In genomic region chrX:134566506-134566905, GRCh38 we compare ENCODE assay signal across 24 cellular contexts.
DNase-seq lines count a peak whose midpoint lies in the region; ATAC-seq, FAIRE-seq and TF ChIP-seq lines count a peak whose summit lies in the region.
"Had no signal": no experiment of that assay in that cellular context is flagged by ENCODE, and none has a peak within 500 bp of the region (broad histone marks: within the 10 kb centered on the region; RNA-seq: fewer than 3 reads in every experiment).

No MANE protein-coding gene starts in this region.

- H3K27me3 ChIP-seq in SK-N-SH (ENCODE audit: insufficient read depth) (no peaks in the 10 kb centered on the region), DND-41 (ENCODE audit: insufficient read depth, low read length, poor library complexity) (no peaks in the 10 kb centered on the region), OCI-LY3 (ENCODE audit: low read depth, low read length) (no peaks in the 10 kb centered on the region), endothelial cell of umbilical vein (ENCODE audit: control insufficient read depth in 2 of 2, insufficient read depth in 2 of 2, low read length in 2 of 2) (no peaks in the 10 kb centered on the region)

- no peak for TF ChIP-seq EP300 in SK-N-SH (IDR thresholded peaks at IDR 0.05; ENCODE audit: borderline replicate concordance in 1 of 2, low read depth in 1 of 2, low read length in 1 of 2)

- BruUV-seq in endothelial cell of umbilical vein (replicated peaks; lab: Mats Ljungman, UMichigan), result no TSS peak

- POLR2A ChIA-PET in SK-N-SH (lab: Yijun Ruan, JAX), result no interaction called here
- POLR2A ChIA-PET in endothelial cell of umbilical vein (lab: Charles Lee), result no interaction called here

- peak; percentile 87 for FAIRE-seq in endothelial cell of umbilical vein (lab: Jason Lieb, UNC)
- FAIRE-seq: A204.1, GM12878, GM18507, H1 had no signal

- intact Hi-C loops in endothelial cell of umbilical vein (cut with micrococcal nuclease), result no loop called here

- 63% methylated on average over 5 of the region's 5 CpGs for WGBS in SK-N-SH (ENCODE audit: low lambda C conversion rate)

- H3K79me2 ChIP-seq in SK-N-SH (ENCODE audit: insufficient read depth), result no peaks in the 10 kb centered on the region
- no peaks in the 10 kb centered on the region for H3K79me2 ChIP-seq in DND-41 (ENCODE audit: insufficient read depth, low read length)
- no peaks in the 10 kb centered on the region for H3K79me2 ChIP-seq in OCI-LY3 (ENCODE audit: low read length)
- no peaks in the 10 kb centered on the region for H3K79me2 ChIP-seq in endothelial cell of umbilical vein (ENCODE audit: control insufficient read depth, insufficient read depth, low read length)

- no peak for DNase-seq in SK-N-SH
- DNase-seq in DND-41, result no peak
- peak; percentile 29 for DNase-seq in endothelial cell of umbilical vein (ENCODE audit: low read depth, low spot score)
- no peak for DNase-seq in activated CD4-positive, alpha-beta T cell treated with anti-CD3 and anti-CD28 coated beads for 4 hours
- no peak for DNase-seq in central memory CD4-positive, alpha-beta T cell
- no peak for DNase-seq in NCI-H1694 treated with DMSO at 0.1 percent for 48 hours (lab: John Stamatoyannopoulos, UW)
- DNase-seq: Caco-2; CD4-positive, CD25-positive, alpha-beta regulatory T cell; CD8-positive, alpha-beta T cell; DMS153; EL; GDM1; GM23248; H7 had no signal

- H4K20me1 ChIP-seq in SK-N-SH (ENCODE audit: insufficient read depth), result no peaks in the 10 kb centered on the region
- H4K20me1 ChIP-seq in DND-41 (ENCODE audit: insufficient read depth, low read length), result no peaks in the 10 kb centered on the region
- H4K20me1 ChIP-seq in OCI-LY3 (ENCODE audit: insufficient read depth, low read length), result no peaks in the 10 kb centered on the region
- no peaks in the 10 kb centered on the region for H4K20me1 ChIP-seq in endothelial cell of umbilical vein (replicated peaks; ENCODE audit: control insufficient read depth, extremely low read depth, insufficient read depth, low read length)

- ATAC-seq in SK-N-SH treated with all-trans-retinoic acid at 6 μM for 48 hours, result no peak
- ATAC-seq in DND-41 (ENCODE audit: insufficient read depth, low read depth), result no peak
- ATAC-seq: CD8-positive, alpha-beta T cell; GM12878; HCT116 had no signal

- H3K4me2 ChIP-seq in SK-N-SH (no peak overlapping the region), DND-41 (ENCODE audit: insufficient read depth, low read length) (no peak overlapping the region), OCI-LY3 (ENCODE audit: low read length) (no peak overlapping the region), endothelial cell of umbilical vein (ENCODE audit: insufficient read depth, low read length) (peak overlapping the region; percentile 50)
- H3K4me2 ChIP-seq: BLaER1 had no signal

- H3K9ac ChIP-seq in SK-N-SH (no peak overlapping the region), DND-41 (ENCODE audit: low read depth, low read length) (no peak overlapping the region), OCI-LY3 (ENCODE audit: low read length) (no peak overlapping the region), endothelial cell of umbilical vein (replicated peaks; ENCODE audit: extremely low read depth, insufficient read depth, low read length) (no peak overlapping the region)
- H3K9ac ChIP-seq: BLaER1, GM23248 had no signal

- dilution Hi-C loops in endothelial cell of umbilical vein (cut with MboI; ENCODE audit: extremely low pct_ligation_motif_present, low sequenced_read_pairs), result no loop called here

- H3K4me3 ChIP-seq in SK-N-SH (ENCODE audit: low read depth in 2 of 2, low read length in 1 of 2), result no peak overlapping the region
- H3K4me3 ChIP-seq in DND-41 (ENCODE audit: low read depth in 1 of 2, low read length in 2 of 2), result no peak overlapping the region
- no peak overlapping the region for H3K4me3 ChIP-seq in OCI-LY3 (ENCODE audit: low read length)
- no peak overlapping the region for H3K4me3 ChIP-seq in endothelial cell of umbilical vein (replicated peaks in 1 of 3; ENCODE audit: insufficient read depth in 1 of 3, low read depth in 1 of 3, low read length in 3 of 3)
- H3K4me3 ChIP-seq: BLaER1, GM12878, GM23248 had no signal

- H2AFZ ChIP-seq in SK-N-SH (ENCODE audit: low read depth), result peak overlapping the region; percentile 35; the same call in 1 of the 2 replicates
- peak overlapping the region; percentile 51 for H2AFZ ChIP-seq in DND-41 (ENCODE audit: low read depth, low read length)
- peak overlapping the region; percentile 65; the same call in 1 of the 2 replicates for H2AFZ ChIP-seq in OCI-LY3 (ENCODE audit: low read depth, low read length)
- H2AFZ ChIP-seq in endothelial cell of umbilical vein (ENCODE audit: low read depth, low read length), result peak overlapping the region; percentile 54
- H2AFZ ChIP-seq: GM23248 had no signal

- TF ChIP-seq CTCF in SK-N-SH (IDR thresholded peaks at IDR 0.05), result no peak
- no peak for TF ChIP-seq CTCF in DND-41 (IDR thresholded peaks at IDR 0.05; ENCODE audit: borderline replicate concordance, extremely low read depth, low read length, poor library complexity, severe bottlenecking)
- TF ChIP-seq CTCF in OCI-LY3 (IDR thresholded peaks at IDR 0.05; ENCODE audit: low read depth, low read length), result no peak
- no peak for TF ChIP-seq CTCF in endothelial cell of umbilical vein (IDR thresholded peaks at IDR 0.05; ENCODE audit: extremely low read depth in 1 of 2, insufficient read depth in 1 of 2, low read depth in 1 of 2, low read length in 2 of 2)

- H3K27ac ChIP-seq in SK-N-SH (ENCODE audit: low read depth in 2 of 2, low read length in 1 of 2), result no peak overlapping the region
- H3K27ac ChIP-seq in DND-41 (ENCODE audit: low read length), result no peak overlapping the region
- H3K27ac ChIP-seq in OCI-LY3 (ENCODE audit: low read length), result no peak overlapping the region
- H3K27ac ChIP-seq in endothelial cell of umbilical vein (ENCODE audit: insufficient read depth, low read depth, low read length), result peak overlapping the region; percentile 18
- H3K27ac ChIP-seq: 22Rv1, BLaER1, C4-2B, GM23248 had no signal

- H3K9me1 ChIP-seq in endothelial cell of umbilical vein (replicated peaks; ENCODE audit: control insufficient read depth, extremely low read depth, insufficient read depth, low read length), result no peaks in the 10 kb centered on the region

- H3F3A ChIP-seq in SK-N-SH (replicated peaks; ENCODE audit: insufficient read depth), result peaks cover 5% of the 10 kb centered on the region

- H3K9me3 ChIP-seq in SK-N-SH (no peaks in the 10 kb centered on the region), DND-41 (ENCODE audit: insufficient read depth, low read length, severe bottlenecking) (no peaks in the 10 kb centered on the region), OCI-LY3 (ENCODE audit: insufficient read depth, low read length) (no peaks in the 10 kb centered on the region), endothelial cell of umbilical vein (replicated peaks; ENCODE audit: control insufficient read depth, insufficient read depth, low read length) (no peaks in the 10 kb centered on the region)
- H3K9me3 ChIP-seq: BLaER1, Caco-2 had no signal

- H3K4me1 ChIP-seq in SK-N-SH (ENCODE audit: control insufficient read depth in 1 of 2, insufficient read depth in 2 of 2, low read depth in 1 of 2, low read length in 1 of 2), result peaks cover 5 to 7% of the 10 kb centered on the region in 2 experiments; a peak in 2 of 4 replicates
- H3K4me1 ChIP-seq in DND-41 (ENCODE audit: insufficient read depth, low read length), result peaks cover 8% of the 10 kb centered on the region
- peaks cover 18% of the 10 kb centered on the region for H3K4me1 ChIP-seq in OCI-LY3 (ENCODE audit: low read length)
- H3K4me1 ChIP-seq in endothelial cell of umbilical vein (ENCODE audit: control insufficient read depth, extremely low read depth, insufficient read depth, low read length), result peaks cover 15% of the 10 kb centered on the region
- H3K4me1 ChIP-seq: BLaER1, Caco-2 had no signal

- no peaks in the 10 kb centered on the region for H3K9me2 ChIP-seq in SK-N-SH

- H3K36me3 ChIP-seq in SK-N-SH (replicated peaks in 1 of 2; ENCODE audit: control insufficient read depth in 1 of 2, insufficient read depth in 2 of 2, low read length in 1 of 2), result no peaks in the 10 kb centered on the region
- H3K36me3 ChIP-seq in DND-41 (ENCODE audit: insufficient read depth, low read length), result no peaks in the 10 kb centered on the region
- H3K36me3 ChIP-seq in OCI-LY3 (replicated peaks; ENCODE audit: low read depth, low read length), result no peaks in the 10 kb centered on the region
- no peaks in the 10 kb centered on the region for H3K36me3 ChIP-seq in endothelial cell of umbilical vein (ENCODE audit: control insufficient read depth in 2 of 2, extremely low read depth in 1 of 2, insufficient read depth in 2 of 2, low read length in 2 of 2)
- H3K36me3 ChIP-seq: BLaER1 had no signal

- no peak for TF ChIP-seq RAD21 in SK-N-SH (IDR thresholded peaks at IDR 0.05; ENCODE audit: low read length)

- no peak for TF ChIP-seq POLR2A in endothelial cell of umbilical vein (IDR thresholded peaks at IDR 0.05; ENCODE audit: low read depth, low read length)

- CTCF ChIA-PET in SK-N-SH (lab: Yijun Ruan, JAX), result no interaction called here
- CTCF ChIA-PET in endothelial cell of umbilical vein (lab: Charles Lee), result no interaction called here

TF ChIP-seq in SK-N-SH, 30 proteins besides CTCF, POLR2A, EP300 and RAD21 (continues in another document):
- no peak for TF ChIP-seq USF2 (IDR thresholded peaks at IDR 0.05; ENCODE audit: borderline replicate concordance, low read depth, low read length)

TF ChIP-seq in SK-N-SH treated with all-trans-retinoic acid at 6 μM for 48 hours, 23 proteins besides CTCF, POLR2A, EP300 and RAD21 (continues in another document):
- TF ChIP-seq RARB (CRISPR knock-in tag; IDR thresholded peaks at IDR 0.05), result no peak
- TF ChIP-seq ZFP30 (CRISPR knock-in tag; IDR thresholded peaks at IDR 0.05), result no peak
- no peak for TF ChIP-seq ZNF565 (CRISPR knock-in tag; conservative IDR thresholded peaks at IDR 0.05; ENCODE audit: low read depth)

TF ChIP-seq in endothelial cell of umbilical vein, 7 proteins besides CTCF, POLR2A, EP300 and RAD21:
- TF ChIP-seq POLR2AphosphoS5 (IDR thresholded peaks at IDR 0.05; ENCODE audit: insufficient read depth, low read depth, low read length) (no peak), GATA2 (IDR thresholded peaks at IDR 0.05; ENCODE audit: insufficient read depth, insufficient read length, low read depth, low read length) (peak; percentile 70), MYC (IDR thresholded peaks at IDR 0.05; ENCODE audit: low read depth, low read length) (no peak)
